ENCODE assay signal across 29 cellular contexts in genomic region chr10:60591119-60591518, GRCh38.
"Had no signal": no experiment of that assay in that cellular context is flagged by ENCODE, and none has a peak within 500 bp of the region (broad histone marks: within the 10 kb centered on the region; RNA-seq: fewer than 3 reads in every experiment).

No MANE protein-coding gene starts in this region.

- H3K36me3 Mint-ChIP-seq: stimulated activated effector memory CD8-positive, alpha-beta T cell treated with anti-CD3 and anti-CD28 coated beads, Interleukin-12 subunit alpha, Interleukin-12 subunit beta, amount 100 ng/mL, for 72 hours; stimulated activated naive B cell treated with anti-CD40 and anti-IgM and Interleukin-4, amounts not matched to agents 10 μg/mL and 1 μg/mL and 100 μg/mL, for 72 hours; type B pancreatic cell had no signal

- FAIRE-seq: urothelium cell line had no signal

- H3K4me3 Mint-ChIP-seq: stimulated activated effector memory CD8-positive, alpha-beta T cell treated with anti-CD3 and anti-CD28 coated beads, Interleukin-12 subunit alpha, Interleukin-12 subunit beta, amount 100 ng/mL, for 72 hours; stimulated activated memory B cell treated with anti-CD40 and anti-IgM and Interleukin-4, amounts not matched to agents 10 μg/mL and 1 μg/mL and 100 μg/mL, for 72 hours; stimulated activated naive B cell treated with anti-CD40 and anti-IgM and Interleukin-4, amounts not matched to agents 10 μg/mL and 1 μg/mL and 100 μg/mL, for 72 hours; stimulated activated naive CD8-positive, alpha-beta T cell treated with anti-CD3 and anti-CD28 coated beads, Interleukin-15, amount 100 ng/mL, for 72 hours; stimulated activated naive CD8-positive, alpha-beta T cell treated with anti-CD3 and anti-CD28 coated beads, Interleukin-15, Interleukin-2, amounts not matched to agents 100 ng/mL and 50 ng/mL, for 24 hours; type B pancreatic cell had no signal

- H3K27me3 ChIP-seq: stomach, suprapubic skin, testis, thyroid gland, tibial artery, tibial nerve, transverse colon, upper lobe of left lung, upper lobe of right lung, uterus, vagina had no signal

- H3K9me3 ChIP-seq: stomach, suprapubic skin, testis, thoracic aorta, thyroid gland, tibial artery, tibial nerve, transverse colon, upper lobe of left lung, upper lobe of right lung, uterus, vagina had no signal

- H3K27me3 Mint-ChIP-seq: stimulated activated memory B cell treated with anti-CD40 and anti-IgM and Interleukin-4, amounts not matched to agents 10 μg/mL and 1 μg/mL and 100 μg/mL, for 72 hours; stimulated activated naive B cell treated with anti-CD40 and anti-IgM and Interleukin-4, amounts not matched to agents 10 μg/mL and 1 μg/mL and 100 μg/mL, for 72 hours; stimulated activated naive CD8-positive, alpha-beta T cell treated with anti-CD3 and anti-CD28 coated beads, Interleukin-15, amount 100 ng/mL, for 72 hours; stimulated activated naive CD8-positive, alpha-beta T cell treated with anti-CD3 and anti-CD28 coated beads, Interleukin-15, Interleukin-2, amounts not matched to agents 100 ng/mL and 50 ng/mL, for 24 hours; type B pancreatic cell had no signal

- H3K4me3 ChIP-seq: stomach, suprapubic skin, testis, thoracic aorta, thyroid gland, tibial artery, tibial nerve, transverse colon, upper lobe of left lung, upper lobe of right lung, uterus, vagina had no signal

- H3K36me3 ChIP-seq: stomach, suprapubic skin, thoracic aorta, thyroid gland, tibial artery, tibial nerve, transverse colon, upper lobe of left lung, upper lobe of right lung, uterus, vagina had no signal

- ATAC-seq: stimulated activated effector memory CD8-positive, alpha-beta T cell treated with anti-CD3 and anti-CD28 coated beads, Interleukin-12 subunit alpha, Interleukin-12 subunit beta, amount 100 ng/mL, for 72 hours; stimulated activated memory B cell treated with anti-CD40 and anti-IgM and Interleukin-4, amounts not matched to agents 10 μg/mL and 1 μg/mL and 100 μg/mL, for 72 hours; stimulated activated naive B cell treated with anti-CD40 and anti-IgM and Interleukin-4, amounts not matched to agents 10 μg/mL and 1 μg/mL and 100 μg/mL, for 72 hours; stimulated activated naive CD8-positive, alpha-beta T cell treated with anti-CD3 and anti-CD28 coated beads, Interleukin-15, amount 100 ng/mL, for 72 hours; stimulated activated naive CD8-positive, alpha-beta T cell treated with anti-CD3 and anti-CD28 coated beads, Interleukin-15, Interleukin-2, amounts not matched to agents 100 U/mL and 50 U/mL, for 24 hours; upper lobe of right lung had no signal

- H3K27ac ChIP-seq: stomach, suprapubic skin, testis, thoracic aorta, thyroid gland, tibial artery, tibial nerve, transverse colon, upper lobe of left lung, upper lobe of right lung, uterus, vagina had no signal

- H3K9me3 Mint-ChIP-seq: stimulated activated effector memory CD8-positive, alpha-beta T cell treated with anti-CD3 and anti-CD28 coated beads, Interleukin-12 subunit alpha, Interleukin-12 subunit beta, amount 100 ng/mL, for 72 hours; stimulated activated memory B cell treated with anti-CD40 and anti-IgM and Interleukin-4, amounts not matched to agents 10 μg/mL and 1 μg/mL and 100 μg/mL, for 72 hours; stimulated activated naive B cell treated with anti-CD40 and anti-IgM and Interleukin-4, amounts not matched to agents 10 μg/mL and 1 μg/mL and 100 μg/mL, for 72 hours had no signal

- H3K4me1 ChIP-seq: stomach, suprapubic skin, testis, tibial artery, tibial nerve, transverse colon, upper lobe of left lung, upper lobe of right lung, uterus, vagina had no signal

- DNase-seq: stimulated activated CD4-positive, alpha-beta T cell treated with anti-CD3 and anti-CD28 coated beads, Interleukin-2, amount 100 ng/mL, for 48 hours; stimulated activated CD4-positive, alpha-beta T cell treated with anti-CD3 and anti-CD28 coated beads, Interleukin-4, amount 100 ng/mL, for 1 hour; stimulated activated CD4-positive, alpha-beta T cell treated with anti-CD3 and anti-CD28 coated beads, Interleukin-4, amount 100 ng/mL, for 24 hours; stimulated activated CD4-positive, alpha-beta T cell treated with anti-CD3 and anti-CD28 coated beads, Interleukin-4, amount 100 ng/mL, for 4 hours; stimulated activated CD8-positive, alpha-beta memory T cell treated with anti-CD3 and anti-CD28 coated beads, Interleukin-4, amount 100 ng/mL, for 48 hours; stimulated activated naive B cell treated with anti-CD40 and anti-IgM and Interleukin-4, amounts not matched to agents 10 μg/mL and 1 μg/mL and 100 μg/mL, for 72 hours; stimulated activated naive CD4-positive, alpha-beta T cell; stimulated activated naive CD4-positive, alpha-beta T cell treated with Interleukin-2 at 50 U/mL for 16 hours; stimulated activated naive CD8-positive, alpha-beta T cell treated with anti-CD3 and anti-CD28 coated beads, Interleukin-15, amount 100 ng/mL, for 72 hours; stimulated activated naive CD8-positive, alpha-beta T cell treated with anti-CD3 and anti-CD28 coated beads, Interleukin-15, Interleukin-2, amounts not matched to agents 100 U/mL and 50 U/mL, for 24 hours; stomach; substantia nigra; testis; thyroid gland; tibial artery; transverse colon; trophoblast cell; upper lobe of left lung; upper lobe of right lung; uterus had no signal

- H3K27ac Mint-ChIP-seq: stimulated activated effector memory CD8-positive, alpha-beta T cell treated with anti-CD3 and anti-CD28 coated beads, Interleukin-12 subunit alpha, Interleukin-12 subunit beta, amount 100 ng/mL, for 72 hours; stimulated activated memory B cell treated with anti-CD40 and anti-IgM and Interleukin-4, amounts not matched to agents 10 μg/mL and 1 μg/mL and 100 μg/mL, for 72 hours; stimulated activated naive B cell treated with anti-CD40 and anti-IgM and Interleukin-4, amounts not matched to agents 10 μg/mL and 1 μg/mL and 100 μg/mL, for 72 hours; stimulated activated naive CD8-positive, alpha-beta T cell treated with anti-CD3 and anti-CD28 coated beads, Interleukin-15, amount 100 ng/mL, for 72 hours; stimulated activated naive CD8-positive, alpha-beta T cell treated with anti-CD3 and anti-CD28 coated beads, Interleukin-15, Interleukin-2, amounts not matched to agents 100 ng/mL and 50 ng/mL, for 24 hours; type B pancreatic cell had no signal

- H3K4me1 Mint-ChIP-seq: stimulated activated naive B cell treated with anti-CD40 and anti-IgM and Interleukin-4, amounts not matched to agents 10 μg/mL and 1 μg/mL and 100 μg/mL, for 72 hours had no signal
